In genomic region chr11:118634435-118635236, GRCh38 we compare ENCODE assay signal across 8 cellular contexts. TPM values are rescaled to one million over a fixed set of nuclear protein-coding genes. Genes with fewer than 3 reads are reported as not detected.
DNase-seq lines count a peak whose midpoint lies in the region; ATAC-seq, FAIRE-seq and TF ChIP-seq lines count a peak whose summit lies in the region.

No MANE protein-coding gene starts in this region.

- H3K9ac ChIP-seq in GM12878 (ENCODE audit: control insufficient read depth, insufficient read depth, low read length): no peak overlapping the region

- H3K4me3 ChIP-seq in BE2C (ENCODE audit: low read depth, low read length) (peak overlapping the region; percentile 46), GM12878 (no peak overlapping the region), iPS-11a (ENCODE audit: low read depth, low read length) (peak overlapping the region; percentile 52), small intestine (ENCODE audit: low read depth in 1 of 2, low read length in 2 of 2) (peak overlapping the region in 1 of 2 donors; percentile 8)

- H3K27me3 ChIP-seq in BE2C: no peaks in the 10 kb centered on the region
- peaks cover 4 to 11% of the 10 kb centered on the region in 2 experiments for H3K27me3 ChIP-seq in GM12878 (replicated peaks in 1 of 2; ENCODE audit: control insufficient read depth in 2 of 2, insufficient read depth in 2 of 2, low read length in 1 of 2)
- no peaks in the 10 kb centered on the region for H3K27me3 ChIP-seq in small intestine (ENCODE audit: control insufficient read depth in 2 of 2, insufficient read depth in 2 of 2, low read length in 2 of 2)

- FAIRE-seq in GM12878 (lab: Jason Lieb, UNC) (no peak), small intestine (lab: Jason Lieb, UNC) (no peak)

- no peaks in the 10 kb centered on the region for H3K79me2 ChIP-seq in GM12878 (ENCODE audit: control insufficient read depth, insufficient read depth, low read length)

- in situ Hi-C loops in GM12878 (cut with MboI): no loop called here

- DNase-seq in BE2C (peak; percentile 88), NCI-H1105 (lab: John Stamatoyannopoulos, UW) (peak; percentile 96), GM12878 (ENCODE audit: low read depth, low spot score) (no peak), small intestine (peak; percentile 88), H4 (ENCODE audit: low spot score) (no peak), DMS114 treated with DMSO at 0.1 percent for 48 hours (lab: John Stamatoyannopoulos, UW; ENCODE audit: unreplicated experiment) (no peak)
- DNase-seq in effector CD4-positive, alpha-beta T cell: no peak

- intact Hi-C loops in GM12878 (cut with micrococcal nuclease; ENCODE audit: unreplicated experiment): no loop called here

- H3K9me3 ChIP-seq in BE2C (no peaks in the 10 kb centered on the region), GM12878 (replicated peaks; ENCODE audit: control insufficient read depth, insufficient read depth, low read length) (no peaks in the 10 kb centered on the region), small intestine (ENCODE audit: control insufficient read depth, low read depth) (no peaks in the 10 kb centered on the region)

- H2AFZ ChIP-seq in GM12878 (ENCODE audit: control insufficient read depth, low read depth, low read length): no peak overlapping the region

- TF ChIP-seq EP300 in GM12878 (IDR thresholded peaks at IDR 0.05; ENCODE audit: borderline replicate concordance in 1 of 2, control insufficient read depth in 1 of 2, low read depth in 2 of 2, low read length in 2 of 2): no peak

- 17% methylated on average over 19 of the region's 41 CpGs for WGBS in GM12878 (ENCODE audit: insufficient coverage, insufficient replicate concordance, low lambda C conversion rate, missing lambda C conversion rate)
- WGBS in small intestine, 3 donors: 7 to 33% (median 20%) methylated on average over 30 to 41 of the region's 41 CpGs

- SMC1A ChIA-PET in GM12878 (lab: Charles Lee; ENCODE audit: uncharacterized antibody, unreplicated experiment): no interaction called here

- peak; percentile 59 for ATAC-seq in GM12878

- CTCF ChIA-PET in GM12878 (lab: Yijun Ruan, JAX): no interaction called here

- H4K20me1 ChIP-seq in GM12878 (ENCODE audit: control insufficient read depth, insufficient read depth): no peaks in the 10 kb centered on the region

- TF ChIP-seq RAD21 in GM12878 (IDR thresholded peaks at IDR 0.05; ENCODE audit: insufficient read depth, low read depth, low read length): no peak

- TF ChIP-seq POLR2A in GM12878 (IDR thresholded peaks at IDR 0.05; ENCODE audit: low read depth, low read length): no peak

- H3K36me3 ChIP-seq in BE2C: peaks cover 22% of the 10 kb centered on the region
- no peaks in the 10 kb centered on the region for H3K36me3 ChIP-seq in GM12878 (ENCODE audit: control insufficient read depth in 2 of 2, insufficient read depth in 2 of 2, low read length in 1 of 2)
- H3K36me3 ChIP-seq in small intestine (ENCODE audit: control insufficient read depth in 2 of 2, insufficient read depth in 2 of 2, low read length in 2 of 2): no peaks in the 10 kb centered on the region

- H3K4me1 ChIP-seq in BE2C (peaks cover 18% of the 10 kb centered on the region), GM12878 (ENCODE audit: control insufficient read depth, insufficient read depth, low read length) (no peaks in the 10 kb centered on the region), small intestine (ENCODE audit: control insufficient read depth in 2 of 2, insufficient read depth in 1 of 2, low read depth in 1 of 2, low read length in 1 of 2) (peaks cover 4% of the 10 kb centered on the region in 2 donors)

- POLR2A ChIA-PET in GM12878 (lab: Charles Lee): no interaction called here

- RAD21 ChIA-PET in GM12878 (lab: Charles Lee; ENCODE audit: unreplicated experiment): no interaction called here

- H3K27ac ChIP-seq in GM12878 (ENCODE audit: control insufficient read depth, insufficient read depth) (no peak overlapping the region), small intestine (ENCODE audit: low read depth in 1 of 2, low read length in 1 of 2) (peak overlapping the region in 1 of 2 donors; percentile 33)

- TF ChIP-seq CTCF in BE2C (IDR thresholded peaks at IDR 0.05; ENCODE audit: low read depth, low read length) (no peak; the same call in 1 of the 2 replicates), GM12878 (IDR thresholded peaks at IDR 0.05 in 2 of 3, conservative IDR thresholded peaks at IDR 0.05 in 1 of 3; ENCODE audit: control insufficient read depth in 2 of 3, extremely low read depth in 1 of 3, insufficient read depth in 1 of 3, low read depth in 3 of 3, low read length in 3 of 3) (no peak)

- BruUV-seq in GM12878 (replicated peaks; lab: Mats Ljungman, UMichigan): no TSS peak

- no peak overlapping the region for H3K4me2 ChIP-seq in GM12878 (ENCODE audit: control insufficient read depth, insufficient read depth)

TF ChIP-seq in GM12878, 131 proteins besides CTCF, POLR2A, EP300 and RAD21 (continues in another document):
- no peak for TF ChIP-seq MYC (IDR thresholded peaks at IDR 0.05; ENCODE audit: insufficient read depth, insufficient read length, insufficient replicate concordance, low read length, severe bottlenecking)
- no peak for TF ChIP-seq NR2F1 (conservative IDR thresholded peaks at IDR 0.05)
- TF ChIP-seq, protein P1, sequence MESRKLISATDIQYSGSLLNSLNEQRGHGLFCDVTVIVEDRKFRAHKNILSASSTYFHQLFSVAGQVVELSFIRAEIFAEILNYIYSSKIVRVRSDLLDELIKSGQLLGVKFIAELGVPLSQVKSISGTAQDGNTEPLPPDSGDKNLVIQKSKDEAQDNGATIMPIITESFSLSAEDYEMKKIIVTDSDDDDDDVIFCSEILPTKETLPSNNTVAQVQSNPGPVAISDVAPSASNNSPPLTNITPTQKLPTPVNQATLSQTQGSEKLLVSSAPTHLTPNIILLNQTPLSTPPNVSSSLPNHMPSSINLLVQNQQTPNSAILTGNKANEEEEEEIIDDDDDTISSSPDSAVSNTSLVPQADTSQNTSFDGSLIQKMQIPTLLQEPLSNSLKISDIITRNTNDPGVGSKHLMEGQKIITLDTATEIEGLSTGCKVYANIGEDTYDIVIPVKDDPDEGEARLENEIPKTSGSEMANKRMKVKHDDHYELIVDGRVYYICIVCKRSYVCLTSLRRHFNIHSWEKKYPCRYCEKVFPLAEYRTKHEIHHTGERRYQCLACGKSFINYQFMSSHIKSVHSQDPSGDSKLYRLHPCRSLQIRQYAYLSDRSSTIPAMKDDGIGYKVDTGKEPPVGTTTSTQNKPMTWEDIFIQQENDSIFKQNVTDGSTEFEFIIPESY (IDR thresholded peaks at IDR 0.05): no peak
- no peak for TF ChIP-seq WRNIP1 (IDR thresholded peaks at IDR 0.05; ENCODE audit: borderline replicate concordance, low read depth, low read length)

RNA-seq across cellular contexts. Expression of gene PHLDB1, which starts 27.2 kb away (rescaled TPM):
- 33.9 TPM for polyA plus RNA-seq in BE2C (2012; ENCODE audit: insufficient read depth, insufficient read length, low read depth)
- total RNA-seq in GM12878 (2013; cell fraction: nucleolus; rRNA removed): 0.22 and 0.46 TPM in 2 replicates
- total RNA-seq in GM12878 (2014; rRNA removed) (0.06 TPM in 1 of 2 replicates, not detected in the other), GM12878 (2014; rRNA removed; fragmentation: Illumina TruSeq; extraction: Trizol) (not detected in 2 replicates), GM12878 (2021) (0.23 and 0.27 TPM in 2 replicates)
- polyA plus RNA-seq in GM12878 (2011; ENCODE audit: low read depth): not detected
- polyA plus RNA-seq in GM12878 (2011; rRNA removed) (0.19 and 0.20 TPM in 2 replicates), GM12878 (2014; fragmentation: Illumina TruSeq; extraction: Trizol) (0.03 TPM in 1 of 2 replicates, not detected in the other), GM12878 (2014; fragmentation: Nextera tagmentation; extraction: Ambion mirVana) (not detected), GM12878 (2014; rRNA removed) (not detected in 2 replicates), GM12878 (2016; fragmentation: Nextera tagmentation; extraction: Ambion mirVana) (under 1 TPM; 0.17 to 0.26 TPM), small intestine (10 to 100 TPM; 14.1 to 30.7 (median 15.1) TPM)
- polyA plus RNA-seq in GM12878 (2011; cell fraction: cytosol; rRNA removed): 0.06 and 0.12 TPM in 2 replicates
- 0.35 and 0.52 TPM in 2 replicates for polyA plus RNA-seq in GM12878 (2011; cell fraction: nucleus; rRNA removed)
- 0.08 TPM in 1 of 2 replicates, not detected in the other for polyA plus RNA-seq in GM12878 (2012)
- 0.52 and 0.66 TPM in 2 replicates for polyA minus RNA-seq in GM12878 (2011; rRNA and poly(A)+ RNA removed)
- polyA minus RNA-seq in GM12878 (2011; cell fraction: cytosol; rRNA and poly(A)+ RNA removed): not detected in 2 replicates
- polyA minus RNA-seq in GM12878 (2011; cell fraction: nucleus; rRNA and poly(A)+ RNA removed): 0.12 and 0.77 TPM in 2 replicates
- 29.6 and 40.0 TPM in 2 replicates for total RNA-seq in H4 (2014; rRNA removed; shearing (Covaris generic))

RNA-seq across cellular contexts. Expression of gene TREH, which starts 44.8 kb away (rescaled TPM):
- polyA plus RNA-seq in BE2C (2012; ENCODE audit: insufficient read depth, insufficient read length, low read depth): not detected
- total RNA-seq in GM12878 (2013; cell fraction: nucleolus; rRNA removed): not detected in 2 replicates
- not detected in 2 replicates for total RNA-seq in GM12878 (2014; rRNA removed)
- not detected in 2 replicates for total RNA-seq in GM12878 (2014; rRNA removed; fragmentation: Illumina TruSeq; extraction: Trizol)
- total RNA-seq in GM12878 (2021): not detected in 2 replicates
- polyA plus RNA-seq in GM12878 (2011; ENCODE audit: low read depth): not detected
- not detected in 2 replicates for polyA plus RNA-seq in GM12878 (2011; rRNA removed)
- polyA plus RNA-seq in GM12878 (2011; cell fraction: cytosol; rRNA removed): not detected in 2 replicates
- not detected in 2 replicates for polyA plus RNA-seq in GM12878 (2011; cell fraction: nucleus; rRNA removed)
- not detected in 2 replicates for polyA plus RNA-seq in GM12878 (2012)
- polyA plus RNA-seq in GM12878 (2014; fragmentation: Illumina TruSeq; extraction: Trizol): not detected in 2 replicates
- polyA plus RNA-seq in GM12878 (2014; fragmentation: Nextera tagmentation; extraction: Ambion mirVana): not detected
- polyA plus RNA-seq in GM12878 (2014; rRNA removed): not detected in 2 replicates
- not detected for polyA plus RNA-seq in GM12878 (2016; fragmentation: Nextera tagmentation; extraction: Ambion mirVana)
- polyA minus RNA-seq in GM12878 (2011; rRNA and poly(A)+ RNA removed): not detected in 2 replicates
- not detected in 2 replicates for polyA minus RNA-seq in GM12878 (2011; cell fraction: cytosol; rRNA and poly(A)+ RNA removed)
- polyA minus RNA-seq in GM12878 (2011; cell fraction: nucleus; rRNA and poly(A)+ RNA removed): not detected in 2 replicates
- 10 to 100 TPM; 14.6 to 88.6 (median 64.0) TPM for polyA plus RNA-seq in small intestine
- total RNA-seq in H4 (2014; rRNA removed; shearing (Covaris generic)): not detected in 2 replicates

Comparison
In these comparisons a context has a peak if more than half of its experiments do, and no peak if none do; other contexts are left out.
1. DNase-seq: peak in BE2C (single experiment), NCI-H1105 (single experiment) and small intestine (single experiment); none in GM12878 (single experiment), H4 (single experiment), DMS114 treated with DMSO at 0.1 percent for 48 hours (single experiment) and effector CD4-positive, alpha-beta T cell (single experiment).
2. RNA of gene PHLDB1, which starts 27.2 kb away (total RNA-seq): 29.6 to 40.0 TPM in H4; 0.06 to 0.46 TPM in GM12878; every median in the first group is over 10 times any median in the second.